ENCODE assay signal across 29 cellular contexts in genomic region chr10:70311698-70312097, GRCh38. TPM values are rescaled to one million over a fixed set of nuclear protein-coding genes. Genes with fewer than 3 reads are reported as not detected.
DNase-seq lines count a peak whose midpoint lies in the region; ATAC-seq, FAIRE-seq and TF ChIP-seq lines count a peak whose summit lies in the region.
"Had no signal": no experiment of that assay in that cellular context is flagged by ENCODE, and none has a peak within 500 bp of the region (broad histone marks: within the 10 kb centered on the region; RNA-seq: fewer than 3 reads in every experiment).

No MANE protein-coding gene starts in this region.

- H2AFZ ChIP-seq in GM12878 (ENCODE audit: control insufficient read depth, low read depth, low read length) = no peak overlapping the region

- H3K36me3 ChIP-seq in HEK293 (ENCODE audit: control insufficient read depth in 2 of 2, insufficient read depth in 1 of 2, low read length in 2 of 2) = no peaks in the 10 kb centered on the region
- H3K36me3 ChIP-seq in GM12878 (ENCODE audit: control insufficient read depth in 2 of 2, insufficient read depth in 2 of 2, low read length in 1 of 2) = no peaks in the 10 kb centered on the region; a peak in 2 of 4 replicates
- H3K36me3 ChIP-seq in vagina = no peaks in the 10 kb centered on the region
- H3K36me3 ChIP-seq in sigmoid colon = no peaks in the 10 kb centered on the region
- H3K36me3 ChIP-seq: BE2C, BLaER1 had no signal

- in situ Hi-C loops in GM12878 (cut with MboI) = no loop called here

- no peaks in the 10 kb centered on the region for H3K27me3 ChIP-seq in GM12878 (replicated peaks in 1 of 2; ENCODE audit: control insufficient read depth in 2 of 2, insufficient read depth in 2 of 2, low read length in 1 of 2)
- no peaks in the 10 kb centered on the region for H3K27me3 ChIP-seq in vagina
- no peaks in the 10 kb centered on the region for H3K27me3 ChIP-seq in sigmoid colon
- H3K27me3 ChIP-seq: BE2C, BLaER1 had no signal

- intact Hi-C loops in GM12878 (cut with micrococcal nuclease; ENCODE audit: unreplicated experiment) (no loop called here), vagina (cut with DNase I) (no loop called here), sigmoid colon (cut with DNase I) (no loop called here)

- WGBS in GM12878 (ENCODE audit: insufficient coverage, insufficient replicate concordance, low lambda C conversion rate, missing lambda C conversion rate) = 89% methylated on average over 3 of the region's 3 CpGs
- WGBS in sigmoid colon, 2 donors = 91 to 94% methylated on average over 3 of the region's 3 CpGs

- peaks cover 9% of the 10 kb centered on the region for H3K36me3 Mint-ChIP-seq in nephron progenitor cell (ENCODE audit: low read depth)
- H3K36me3 Mint-ChIP-seq: CD8-positive, alpha-beta T cell had no signal

- H3K79me2 ChIP-seq in GM12878 (ENCODE audit: control insufficient read depth, insufficient read depth, low read length) = no peaks in the 10 kb centered on the region

- H3K4me1 ChIP-seq in HEK293 (ENCODE audit: control insufficient read depth, insufficient read depth, low read length) = no peaks in the 10 kb centered on the region
- H3K4me1 ChIP-seq in GM12878 (ENCODE audit: control insufficient read depth, insufficient read depth, low read length) = no peaks in the 10 kb centered on the region
- peaks cover 10% of the 10 kb centered on the region for H3K4me1 ChIP-seq in vagina
- no peaks in the 10 kb centered on the region for H3K4me1 ChIP-seq in sigmoid colon
- H3K4me1 ChIP-seq: BE2C, Caco-2 had no signal

- TF ChIP-seq RAD21 in GM12878 (IDR thresholded peaks at IDR 0.05; ENCODE audit: insufficient read depth, low read depth, low read length) = no peak

- CTCF ChIA-PET in HEK293 (lab: Yijun Ruan, JAX) = interaction anchor here (0.6 kb wide), 2 partner anchors 594 to 1829 kb away, joined by 3 read pairs; no protein-coding TSS in a partner anchor
- CTCF ChIA-PET in GM12878 (lab: Yijun Ruan, JAX) = no interaction called here

- H3K4me3 Mint-ChIP-seq in nephron progenitor cell = no peak overlapping the region
- H3K4me3 Mint-ChIP-seq: CD4-positive, alpha-beta T cell; CD8-positive, alpha-beta T cell had no signal

- DNase-seq in GM12878 (ENCODE audit: low read depth, low spot score) (no peak), nephron progenitor cell (no peak), vagina (ENCODE audit: extremely low spot score in 2 of 2) (no peak), NCI-H1105 treated with DMSO at 0.1 percent for 48 hours (lab: John Stamatoyannopoulos, UW) (no peak), sigmoid colon (no peak), C1 segment of cervical spinal cord (lab: John Stamatoyannopoulos, UW) (no peak)
- no peak for DNase-seq in effector CD8-positive, alpha-beta T cell (lab: John Stamatoyannopoulos, UW)
- DNase-seq: 8988T; ACHN; BE2C; Caco-2; Calu3; CD4-positive, alpha-beta T cell; CD8-positive, alpha-beta T cell; DMS 273 treated with DMSO at 0.1 percent for 48 hours; DMS153; DMS53; DMS79; DND-41; GF-D8 had no signal

- H3K27ac ChIP-seq in HEK293 (ENCODE audit: extremely low read depth, low read depth, low read length) (no peak overlapping the region), GM12878 (ENCODE audit: control insufficient read depth, insufficient read depth) (no peak overlapping the region), vagina (peak overlapping the region; percentile 15), sigmoid colon (no peak overlapping the region)
- H3K27ac ChIP-seq: BLaER1, C4-2B had no signal

- no peaks in the 10 kb centered on the region for H3K27me3 Mint-ChIP-seq in nephron progenitor cell (ENCODE audit: low read depth, poor library complexity)
- H3K27me3 Mint-ChIP-seq: CD4-positive, alpha-beta T cell had no signal

- peak overlapping the region; percentile 48 for H3K27ac Mint-ChIP-seq in nephron progenitor cell
- H3K27ac Mint-ChIP-seq: CD4-positive, alpha-beta T cell; CD8-positive, alpha-beta T cell had no signal

- no peak for TF ChIP-seq CTCF in HEK293 (tag by site-specific recombination; IDR thresholded peaks at IDR 0.05)
- no peak for TF ChIP-seq CTCF in GM12878 (IDR thresholded peaks at IDR 0.05 in 2 of 3, conservative IDR thresholded peaks at IDR 0.05 in 1 of 3; ENCODE audit: control insufficient read depth in 2 of 3, extremely low read depth in 1 of 3, insufficient read depth in 1 of 3, low read depth in 3 of 3, low read length in 3 of 3)
- TF ChIP-seq CTCF in nephron progenitor cell (IDR thresholded peaks at IDR 0.05) = no peak
- TF ChIP-seq CTCF in vagina (IDR thresholded peaks at IDR 0.05) = no peak
- no peak for TF ChIP-seq CTCF in sigmoid colon (IDR thresholded peaks at IDR 0.05)

- H3K9me3 Mint-ChIP-seq in nephron progenitor cell = no peaks in the 10 kb centered on the region
- H3K9me3 Mint-ChIP-seq: CD4-positive, alpha-beta T cell; CD8-positive, alpha-beta T cell had no signal

- no peak for TF ChIP-seq EP300 in GM12878 (IDR thresholded peaks at IDR 0.05; ENCODE audit: borderline replicate concordance in 1 of 2, control insufficient read depth in 1 of 2, low read depth in 2 of 2, low read length in 2 of 2)
- no peak for TF ChIP-seq EP300 in sigmoid colon (IDR thresholded peaks at IDR 0.05)

- no peak overlapping the region for H3K4me2 ChIP-seq in GM12878 (ENCODE audit: control insufficient read depth, insufficient read depth)

- peaks cover 5% of the 10 kb centered on the region for H3K4me1 Mint-ChIP-seq in nephron progenitor cell

- TF ChIP-seq POLR2A in GM12878 (IDR thresholded peaks at IDR 0.05; ENCODE audit: low read depth, low read length) (no peak), vagina (IDR thresholded peaks at IDR 0.05) (no peak), sigmoid colon (IDR thresholded peaks at IDR 0.05) (no peak)

- RAD21 ChIA-PET in GM12878 (lab: Charles Lee; ENCODE audit: unreplicated experiment) = no interaction called here

- H3K9me3 ChIP-seq in HEK293 (ENCODE audit: control insufficient read depth, insufficient read depth, low read depth, low read length) (no peaks in the 10 kb centered on the region), GM12878 (replicated peaks; ENCODE audit: control insufficient read depth, insufficient read depth, low read length) (no peaks in the 10 kb centered on the region; the same call in 2 of the 3 replicates), vagina (no peaks in the 10 kb centered on the region), sigmoid colon (no peaks in the 10 kb centered on the region)
- H3K9me3 ChIP-seq: BE2C, BLaER1, Caco-2 had no signal

- POLR2A ChIA-PET in HEK293 (lab: Yijun Ruan, JAX) = no interaction called here
- POLR2A ChIA-PET in GM12878 (lab: Charles Lee) = no interaction called here

- FAIRE-seq in GM12878 (lab: Jason Lieb, UNC) = no peak
- FAIRE-seq: A204.1, D721Med, G401.6, GM12892, GM18507 had no signal

- H4K20me1 ChIP-seq in GM12878 (ENCODE audit: control insufficient read depth, insufficient read depth) = no peaks in the 10 kb centered on the region

- ATAC-seq in GM12878 = no peak
- ATAC-seq: CD8-positive, alpha-beta T cell had no signal

- H3K4me3 ChIP-seq in HEK293 (ENCODE audit: low read depth, low read length) (no peak overlapping the region), GM12878 (no peak overlapping the region), vagina (no peak overlapping the region), sigmoid colon (no peak overlapping the region)
- H3K4me3 ChIP-seq: BLaER1 had no signal

- SMC1A ChIA-PET in GM12878 (lab: Charles Lee; ENCODE audit: uncharacterized antibody, unreplicated experiment) = no interaction called here

- no TSS peak for BruUV-seq in GM12878 (replicated peaks; lab: Mats Ljungman, UMichigan)

- no peak overlapping the region for H3K9ac ChIP-seq in GM12878 (ENCODE audit: control insufficient read depth, insufficient read depth, low read length)
- H3K9ac ChIP-seq: BLaER1 had no signal

TF ChIP-seq in HEK293, 187 proteins besides CTCF, POLR2A, EP300 and RAD21:
- peak; percentile 46; the same call in 1 of the 2 replicates for TF ChIP-seq ZFHX2 (tag by site-specific recombination; conservative IDR thresholded peaks at IDR 0.05)
- TF ChIP-seq ZNF433 (tag by site-specific recombination; IDR thresholded peaks at IDR 0.05; ENCODE audit: low read depth) = no peak
- no peak for TF ChIP-seq ZIC2 (tag by site-specific recombination; IDR thresholded peaks at IDR 0.05)
- peak; percentile 79 for TF ChIP-seq EGR2 (tag by site-specific recombination; IDR thresholded peaks at IDR 0.05; ENCODE audit: low read depth)

TF ChIP-seq in GM12878, 131 proteins besides CTCF, POLR2A, EP300 and RAD21 (continues in another document):
- TF ChIP-seq, protein P1, sequence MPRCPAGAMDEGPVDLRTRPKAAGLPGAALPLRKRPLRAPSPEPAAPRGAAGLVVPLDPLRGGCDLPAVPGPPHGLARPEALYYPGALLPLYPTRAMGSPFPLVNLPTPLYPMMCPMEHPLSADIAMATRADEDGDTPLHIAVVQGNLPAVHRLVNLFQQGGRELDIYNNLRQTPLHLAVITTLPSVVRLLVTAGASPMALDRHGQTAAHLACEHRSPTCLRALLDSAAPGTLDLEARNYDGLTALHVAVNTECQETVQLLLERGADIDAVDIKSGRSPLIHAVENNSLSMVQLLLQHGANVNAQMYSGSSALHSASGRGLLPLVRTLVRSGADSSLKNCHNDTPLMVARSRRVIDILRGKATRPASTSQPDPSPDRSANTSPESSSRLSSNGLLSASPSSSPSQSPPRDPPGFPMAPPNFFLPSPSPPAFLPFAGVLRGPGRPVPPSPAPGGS (IDR thresholded peaks at IDR 0.05; ENCODE audit: borderline replicate concordance, insufficient read depth, low read depth, low read length, poor library complexity, severe bottlenecking) = peak; percentile 85

RNA-seq across cellular contexts. Expression of gene NPFFR1, which starts 27.9 kb away (rescaled TPM):
- total RNA-seq in GM12878 (2013; cell fraction: nucleolus; rRNA removed) = 0.06 and 0.07 TPM in 2 replicates
- total RNA-seq in GM12878 (2014; rRNA removed) (not detected in 2 replicates), GM12878 (2014; rRNA removed; fragmentation: Illumina TruSeq; extraction: Trizol) (not detected in 2 replicates), GM12878 (2021) (not detected in 2 replicates), vagina (not detected), sigmoid colon (under 1 TPM in 2 of 4 donors, not detected in 2; under 0.01 TPM)
- not detected for polyA plus RNA-seq in GM12878 (2011; ENCODE audit: low read depth)
- polyA plus RNA-seq in GM12878 (2011; rRNA removed) (0.01 TPM in 1 of 2 replicates, not detected in the other), GM12878 (2014; fragmentation: Illumina TruSeq; extraction: Trizol) (not detected in 2 replicates), GM12878 (2014; fragmentation: Nextera tagmentation; extraction: Ambion mirVana) (not detected), GM12878 (2014; rRNA removed) (not detected in 2 replicates), GM12878 (2016; fragmentation: Nextera tagmentation; extraction: Ambion mirVana) (under 1 TPM in 1 of 2 experiments, not detected in 1; 0.03 TPM), sigmoid colon (under 1 TPM in 1 of 3 donors, not detected in 2; 0.44 TPM)
- not detected in 2 replicates for polyA plus RNA-seq in GM12878 (2011; cell fraction: cytosol; rRNA removed)
- 0.01 TPM in 1 of 2 replicates, not detected in the other for polyA plus RNA-seq in GM12878 (2011; cell fraction: nucleus; rRNA removed)
- not detected in 2 replicates for polyA plus RNA-seq in GM12878 (2012)
- polyA minus RNA-seq in GM12878 (2011; rRNA and poly(A)+ RNA removed) = not detected in 2 replicates
- polyA minus RNA-seq in GM12878 (2011; cell fraction: cytosol; rRNA and poly(A)+ RNA removed) = not detected in 2 replicates
- polyA minus RNA-seq in GM12878 (2011; cell fraction: nucleus; rRNA and poly(A)+ RNA removed) = not detected in 2 replicates
- total RNA-seq: Caco-2; CD8-positive, alpha-beta T cell; Daoy had no signal
